22 cellular contexts compared by ENCODE assay signal in the genomic region with DNA sequence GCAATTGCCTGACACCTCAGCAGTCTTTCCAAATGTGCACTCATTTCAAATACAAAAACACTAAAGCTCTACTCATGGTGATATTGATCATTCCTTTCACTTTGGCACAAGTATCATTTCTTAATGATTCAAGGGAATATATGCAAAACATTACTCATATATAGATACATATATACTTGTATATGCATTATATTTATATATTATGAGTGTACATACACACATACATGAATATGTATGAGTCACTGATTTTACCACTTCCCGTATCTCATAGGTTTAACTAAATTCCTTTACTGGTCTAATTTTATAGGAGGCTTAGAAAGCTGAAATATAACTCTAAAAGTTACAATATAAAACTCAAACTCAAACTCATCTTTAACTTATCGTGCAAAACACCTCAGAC.
"Had no signal": no experiment of that assay in that cellular context is flagged by ENCODE, and none has a peak within 500 bp of the region (broad histone marks: within the 10 kb centered on the region; RNA-seq: fewer than 3 reads in every experiment).

No MANE protein-coding gene starts in this region.

- DNase-seq: activated CD4-positive, alpha-beta memory T cell treated with anti-CD3 and anti-CD28 coated beads, Interleukin-2, amount 10 ng/mL, durations not matched to agents 7 days and 5 days; activated CD4-positive, alpha-beta T cell treated with anti-CD3 and anti-CD28 coated beads for 1 hour; activated CD4-positive, alpha-beta T cell treated with anti-CD3 and anti-CD28 coated beads for 4 hours; activated CD4-positive, alpha-beta T cell treated with anti-CD3 and anti-CD28 coated beads, Interleukin-2, amount 10 ng/mL, durations not matched to agents 7 days and 5 days; activated CD4-positive, alpha-beta T cell treated with anti-CD3 and anti-CD28 coated beads, Interleukin-2, amount 50 U/mL, for 4 hours; activated effector memory CD4-positive, alpha-beta T cell treated with Interleukin-2 at 50 U/mL for 16 hours; activated gamma-delta T cell treated with Interleukin-2 at 50 U/mL for 16 hours; activated naive CD4-positive, alpha-beta T cell treated with anti-CD3 and anti-CD28 coated beads, Interleukin-2, amount 50 U/mL, for 16 hours; activated naive CD4-positive, alpha-beta T cell treated with Interleukin-2 at 50 U/mL for 16 hours; activated T-cell treated with anti-CD3 and anti-CD28 coated beads, Interleukin-2, amount 50 U/mL, for 4 hours; amniotic stem cell; anterior cingulate cortex; caudate nucleus; cortex of kidney; dermis blood vessel endothelial cell; effector CD4-positive, alpha-beta T cell; effector memory CD8-positive, alpha-beta T cell; esophagus squamous epithelium; head of caudate nucleus; hippocampal formation had no signal

- H3K4me1 ChIP-seq: esophagus squamous epithelium had no signal

- H3K27me3 ChIP-seq: esophagus squamous epithelium had no signal

- H3K9me3 ChIP-seq: esophagus squamous epithelium had no signal

- H3K27ac ChIP-seq: epithelial cell of prostate, esophagus squamous epithelium had no signal

- H3K4me3 ChIP-seq: esophagus squamous epithelium had no signal

- H3K36me3 ChIP-seq: esophagus squamous epithelium had no signal

- ATAC-seq: activated T-cell treated with anti-CD3 and anti-CD28 coated beads, Interleukin-2, amount 50 U/mL, for 4 hours; activated T-helper 17 cell treated with anti-CD3 and anti-CD28 coated beads, Interleukin-2, amount 50 U/mL, for 72 hours; effector memory CD8-positive, alpha-beta T cell had no signal
